18 cellular contexts compared by ENCODE assay signal in the genomic region with DNA sequence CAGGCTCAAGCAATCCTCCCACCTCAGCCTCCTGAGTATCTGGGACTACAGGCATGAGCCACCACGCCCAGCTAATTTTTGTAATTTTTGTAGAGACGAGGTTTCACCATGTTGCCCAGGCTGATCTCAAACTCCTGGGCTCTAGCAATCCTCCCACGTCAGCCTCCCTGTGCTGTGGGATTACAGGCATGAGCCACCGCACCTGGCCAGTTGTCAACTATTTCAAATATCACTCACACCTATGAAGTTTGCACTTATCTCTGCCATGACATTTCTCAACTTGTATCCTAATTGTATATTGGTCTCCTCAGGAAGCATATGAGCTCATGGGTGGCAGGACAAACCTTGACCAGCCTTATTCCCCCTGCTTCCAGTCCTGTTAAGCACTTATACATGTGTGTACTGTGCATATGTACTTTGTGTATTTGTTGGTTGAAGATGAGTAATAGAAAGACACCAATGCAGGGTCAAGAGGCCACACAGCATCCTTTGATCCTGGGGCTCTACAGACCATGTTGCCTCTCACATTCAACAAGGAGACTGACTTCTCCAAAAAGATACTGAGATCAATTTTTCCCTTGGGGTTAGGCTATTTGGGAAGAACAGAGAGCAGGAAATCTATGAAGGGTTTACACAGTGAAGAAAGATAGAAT.
A peak's percentile ranks its signal among the peaks of the same experiment; 100 is the strongest.
DNase-seq lines count a peak whose midpoint lies in the region; ATAC-seq and TF ChIP-seq lines count a peak whose summit lies in the region.
"Had no signal": no experiment of that assay in that cellular context is flagged by ENCODE, and none has a peak within 500 bp of the region (broad histone marks: within the 10 kb centered on the region; RNA-seq: fewer than 3 reads in every experiment).

No MANE protein-coding gene starts in this region.

- H3K27ac Mint-ChIP-seq in brain = peak overlapping the region in 4 of 5 experiments; percentile 8 to 91 (median 20)
- H3K27ac Mint-ChIP-seq in stimulated activated memory B cell treated with anti-CD40 and anti-IgM and Interleukin-4, amounts not matched to agents 10 μg/mL and 1 μg/mL and 100 μg/mL, for 72 hours = no peak overlapping the region
- H3K27ac Mint-ChIP-seq: B cell; CD4-positive, CD25-positive, alpha-beta regulatory T cell; CD8-positive, alpha-beta T cell had no signal

- no peaks in the 10 kb centered on the region for H3K36me3 Mint-ChIP-seq in brain
- H3K36me3 Mint-ChIP-seq in stimulated activated memory B cell treated with anti-CD40 and anti-IgM and Interleukin-4, amounts not matched to agents 10 μg/mL and 1 μg/mL and 100 μg/mL, for 72 hours = no peaks in the 10 kb centered on the region
- H3K36me3 Mint-ChIP-seq: CD4-positive, CD25-positive, alpha-beta regulatory T cell; CD8-positive, alpha-beta T cell had no signal

- TF ChIP-seq POLR2A in erythroblast (IDR thresholded peaks at IDR 0.05; ENCODE audit: low read length) = no peak

- H2AFZ ChIP-seq in trophoblast cell (ENCODE audit: insufficient read depth, low read length, poor library complexity) = no peak overlapping the region

- ATAC-seq in stimulated activated memory B cell treated with anti-CD40 and anti-IgM and Interleukin-4, amounts not matched to agents 10 μg/mL and 1 μg/mL and 100 μg/mL, for 72 hours = no peak
- ATAC-seq: CD8-positive, alpha-beta T cell; HCT116 had no signal

- H3K4me1 ChIP-seq in trophoblast cell (ENCODE audit: control insufficient read depth in 1 of 2, insufficient read depth in 2 of 2, low read length in 2 of 2) = no peaks in the 10 kb centered on the region

- no peaks in the 10 kb centered on the region for H3K27me3 ChIP-seq in trophoblast cell (ENCODE audit: insufficient read depth, low read length)
- H3K27me3 ChIP-seq: BLaER1 had no signal

- no peak overlapping the region for H2AK5ac ChIP-seq in trophoblast cell (ENCODE audit: low read length)

- H3K79me2 ChIP-seq in trophoblast cell (ENCODE audit: control insufficient read depth, insufficient read depth, low read length, poor library complexity) = no peaks in the 10 kb centered on the region

- no peak overlapping the region for H2BK5ac ChIP-seq in trophoblast cell (ENCODE audit: low read depth, low read length, poor library complexity)

- H3K4me1 Mint-ChIP-seq in brain = peaks cover 27% of the 10 kb centered on the region
- H3K4me1 Mint-ChIP-seq in stimulated activated memory B cell treated with anti-CD40 and anti-IgM and Interleukin-4, amounts not matched to agents 10 μg/mL and 1 μg/mL and 100 μg/mL, for 72 hours = peaks cover 5% of the 10 kb centered on the region

- H2BK120ac ChIP-seq in trophoblast cell (ENCODE audit: insufficient read depth, low read length, poor library complexity) = no peak overlapping the region

- H3K79me1 ChIP-seq in trophoblast cell (ENCODE audit: low read length) = no peaks in the 10 kb centered on the region

- H4K91ac ChIP-seq in trophoblast cell (ENCODE audit: low read depth, low read length) = no peak overlapping the region

- H3K4me3 ChIP-seq in trophoblast cell (ENCODE audit: low read depth, low read length) = no peak overlapping the region
- H3K4me3 ChIP-seq: BLaER1, GM23338 had no signal

- no peak overlapping the region for H3K23ac ChIP-seq in trophoblast cell (ENCODE audit: low read length)

- peaks cover 0 to 6% (median 0%) of the 10 kb centered on the region in 5 experiments for H3K9me3 Mint-ChIP-seq in brain
- no peaks in the 10 kb centered on the region for H3K9me3 Mint-ChIP-seq in stimulated activated memory B cell treated with anti-CD40 and anti-IgM and Interleukin-4, amounts not matched to agents 10 μg/mL and 1 μg/mL and 100 μg/mL, for 72 hours
- H3K9me3 Mint-ChIP-seq: CD4-positive, CD25-positive, alpha-beta regulatory T cell; CD8-positive, alpha-beta T cell; GM23338 had no signal

- TF ChIP-seq CTCF in brain (conservative IDR thresholded peaks at IDR 0.05) = no peak

- DNase-seq in DMS53 (lab: John Stamatoyannopoulos, UW) = peak; percentile 13
- DNase-seq in DMS53 treated with DMSO at 0.1 percent for 48 hours (lab: John Stamatoyannopoulos, UW; ENCODE audit: unreplicated experiment) = peak; percentile 3
- DNase-seq in trophoblast cell = peak; percentile 87 to 90
- no peak for DNase-seq in erythroblast (lab: John Stamatoyannopoulos, UW)
- DNase-seq: Caco-2; CD4-positive, CD25-positive, alpha-beta regulatory T cell; CD8-positive, alpha-beta T cell; DMS153; DMS79 treated with DMSO at 0.1 percent for 48 hours; GF-D8; H9 had no signal

- no peak overlapping the region for H3K4me2 ChIP-seq in trophoblast cell (ENCODE audit: low read length)
- H3K4me2 ChIP-seq: BLaER1, GM23338 had no signal

- H3K27me3 Mint-ChIP-seq in brain = no peaks in the 10 kb centered on the region
- H3K27me3 Mint-ChIP-seq in stimulated activated memory B cell treated with anti-CD40 and anti-IgM and Interleukin-4, amounts not matched to agents 10 μg/mL and 1 μg/mL and 100 μg/mL, for 72 hours = no peaks in the 10 kb centered on the region
- H3K27me3 Mint-ChIP-seq: B cell had no signal

- no peak overlapping the region for H4K12ac ChIP-seq in trophoblast cell (ENCODE audit: low read depth, low read length)

- H3K14ac ChIP-seq in trophoblast cell (ENCODE audit: low read length) = no peak overlapping the region

- H3K9me3 ChIP-seq in trophoblast cell (ENCODE audit: insufficient read depth, low read depth, low read length) = no peaks in the 10 kb centered on the region
- H3K9me3 ChIP-seq: BLaER1, Caco-2 had no signal

- H3K4me3 Mint-ChIP-seq in brain = no peak overlapping the region
- H3K4me3 Mint-ChIP-seq in stimulated activated memory B cell treated with anti-CD40 and anti-IgM and Interleukin-4, amounts not matched to agents 10 μg/mL and 1 μg/mL and 100 μg/mL, for 72 hours = no peak overlapping the region
- H3K4me3 Mint-ChIP-seq: B cell; CD4-positive, CD25-positive, alpha-beta regulatory T cell; CD8-positive, alpha-beta T cell; GM23338; H9 had no signal

- no peaks in the 10 kb centered on the region for H3K36me3 ChIP-seq in trophoblast cell (ENCODE audit: control insufficient read depth in 1 of 2, insufficient read depth in 2 of 2, low read length in 2 of 2)
- H3K36me3 ChIP-seq: BLaER1 had no signal

- H3K4ac ChIP-seq in trophoblast cell (ENCODE audit: low read depth, low read length) = no peak overlapping the region

- H4K8ac ChIP-seq in trophoblast cell (ENCODE audit: low read depth, low read length) = no peak overlapping the region

- H3K27ac ChIP-seq in trophoblast cell (ENCODE audit: low read depth, low read length) = no peak overlapping the region
- H3K27ac ChIP-seq: BLaER1, C4-2B had no signal

- no peak overlapping the region for H3K18ac ChIP-seq in trophoblast cell (ENCODE audit: low read length)

- H2BK12ac ChIP-seq in trophoblast cell (ENCODE audit: low read length) = no peak overlapping the region

- H3K9ac ChIP-seq in trophoblast cell (ENCODE audit: low read length) = no peak overlapping the region
- H3K9ac ChIP-seq: BLaER1 had no signal

- no CpG with 5 or more reads among the region's 4 CpGs for WGBS in trophoblast cell (ENCODE audit: extremely low coverage, insufficient coverage, insufficient read length)

Comparison
In these comparisons a context has a peak if more than half of its experiments do, and no peak if none do; other contexts are left out.
1. DNase-seq: peak in DMS53 (single experiment), DMS53 treated with DMSO at 0.1 percent for 48 hours (single experiment) and trophoblast cell (2 of 2); none in erythroblast (0 of 2).